Comparison of ENCODE assay signal across 6 cellular contexts in genomic region chr19:6739884-6740588, GRCh38. TPM values are rescaled to one million over a fixed set of nuclear protein-coding genes. Genes with fewer than 3 reads are reported as not detected.
DNase-seq lines count a peak whose midpoint lies in the region; ATAC-seq and TF ChIP-seq lines count a peak whose summit lies in the region.

No MANE protein-coding gene starts in this region.

- DNase-seq in Calu3 (peak; percentile 44), RWPE1 (ENCODE audit: low spot score) (no peak), foreskin keratinocyte (no peak), cerebellum (ENCODE audit: low spot score) (no peak), HPDE6-E6E7 (ENCODE audit: extremely low spot score) (no peak)
- peak; percentile 33 to 60 for DNase-seq in stimulated activated naive CD8-positive, alpha-beta T cell treated with anti-CD3 and anti-CD28 coated beads, Interleukin-15, amount 100 ng/mL, for 72 hours

- H3K27ac ChIP-seq in RWPE1 = peak overlapping the region; percentile 98
- H3K27ac ChIP-seq in foreskin keratinocyte = peak overlapping the region; percentile 69

- intact Hi-C loops in Calu3 (cut with micrococcal nuclease; ENCODE audit: unreplicated experiment) = loop anchor here (10.0 kb wide), 2 partner anchors 65 to 225 kb away; no protein-coding TSS in a partner anchor

- H3K27me3 Mint-ChIP-seq in Calu3 (ENCODE audit: unreplicated experiment) = no peaks in the 10 kb centered on the region
- no peaks in the 10 kb centered on the region for H3K27me3 Mint-ChIP-seq in stimulated activated naive CD8-positive, alpha-beta T cell treated with anti-CD3 and anti-CD28 coated beads, Interleukin-15, amount 100 ng/mL, for 72 hours

- H3K27me3 ChIP-seq in foreskin keratinocyte = no peaks in the 10 kb centered on the region

- H3K36me3 Mint-ChIP-seq in Calu3 (ENCODE audit: insufficient read depth, unreplicated experiment) = peaks cover 91% of the 10 kb centered on the region

- peaks cover 34% of the 10 kb centered on the region for H3K4me1 Mint-ChIP-seq in Calu3 (ENCODE audit: low read depth, unreplicated experiment)
- H3K4me1 Mint-ChIP-seq in stimulated activated naive CD8-positive, alpha-beta T cell treated with anti-CD3 and anti-CD28 coated beads, Interleukin-15, amount 100 ng/mL, for 72 hours = peaks cover 36% of the 10 kb centered on the region

- POLR2A ChIA-PET in RWPE1 (lab: Yijun Ruan, JAX; ENCODE audit: low non-redundant PET) = interaction anchor here (0.6 kb wide), 1 partner anchor 236 kb away, joined by 4 read pairs; no protein-coding TSS in a partner anchor

- peak overlapping the region; percentile 88 for H3K4me3 Mint-ChIP-seq in Calu3 (ENCODE audit: low read depth, unreplicated experiment)
- H3K4me3 Mint-ChIP-seq in stimulated activated naive CD8-positive, alpha-beta T cell treated with anti-CD3 and anti-CD28 coated beads, Interleukin-15, amount 100 ng/mL, for 72 hours = peak overlapping the region; percentile 86 to 92

- CTCF ChIA-PET in Calu3 (lab: Charles Lee) (interaction anchor here (0.5 kb wide), 1 partner anchor 35 kb away, joined by 4 read pairs; no protein-coding TSS in a partner anchor), RWPE1 (lab: Yijun Ruan, JAX) (no interaction called here)

- BruUV-seq in Calu3 (replicated peaks; lab: Mats Ljungman, UMichigan) = no TSS peak

- ATAC-seq in foreskin keratinocyte = no peak
- no peak for ATAC-seq in stimulated activated naive CD8-positive, alpha-beta T cell treated with anti-CD3 and anti-CD28 coated beads, Interleukin-15, amount 100 ng/mL, for 72 hours

- peak overlapping the region; percentile 72 for H3K27ac Mint-ChIP-seq in Calu3 (ENCODE audit: unreplicated experiment)
- peak overlapping the region in 1 of 2 donors; percentile 40 for H3K27ac Mint-ChIP-seq in stimulated activated naive CD8-positive, alpha-beta T cell treated with anti-CD3 and anti-CD28 coated beads, Interleukin-15, amount 100 ng/mL, for 72 hours

- TF ChIP-seq CTCF in Calu3 (IDR thresholded peaks at IDR 0.05; ENCODE audit: unreplicated experiment) (no peak), RWPE1 (conservative IDR thresholded peaks at IDR 0.05; ENCODE audit: low read depth) (no peak), foreskin keratinocyte (conservative IDR thresholded peaks at IDR 0.05) (no peak)

- H3K9me3 Mint-ChIP-seq in Calu3 (ENCODE audit: low read depth, unreplicated experiment) = no peaks in the 10 kb centered on the region
- H3K9me3 Mint-ChIP-seq in stimulated activated naive CD8-positive, alpha-beta T cell treated with anti-CD3 and anti-CD28 coated beads, Interleukin-15, amount 100 ng/mL, for 72 hours = no peaks in the 10 kb centered on the region

- peaks cover 18% of the 10 kb centered on the region for H3K4me1 ChIP-seq in foreskin keratinocyte

RNA-seq across cellular contexts. Expression of gene TRIP10, which starts 0.6 kb away (rescaled TPM):
- total RNA-seq in Calu3 (2022) (86.0 and 95.8 TPM in 2 replicates), foreskin keratinocyte (53.9 and 69.8 TPM in 2 replicates), cerebellum (3.6 TPM)
- 69.1 and 80.5 TPM in 2 replicates for polyA plus RNA-seq in foreskin keratinocyte

RNA-seq across cellular contexts. Expression of gene GPR108, which starts 2.7 kb away (rescaled TPM):
- total RNA-seq in Calu3 (2022) (67.7 and 69.0 TPM in 2 replicates), foreskin keratinocyte (52.3 and 61.7 TPM in 2 replicates), cerebellum (13.0 TPM)
- polyA plus RNA-seq in foreskin keratinocyte = 59.8 and 74.0 TPM in 2 replicates

RNA-seq across cellular contexts. Expression of gene C3, which starts 19.6 kb away (rescaled TPM):
- total RNA-seq in Calu3 (2022) (517 and 658 TPM in 2 replicates), foreskin keratinocyte (3.4 and 4.8 TPM in 2 replicates), cerebellum (20.8 TPM)
- 4.6 and 5.2 TPM in 2 replicates for polyA plus RNA-seq in foreskin keratinocyte

RNA-seq across cellular contexts. Expression of gene SH2D3A, which starts 27.2 kb away (rescaled TPM):
- total RNA-seq in Calu3 (2022) = 62.0 and 64.0 TPM in 2 replicates
- total RNA-seq in foreskin keratinocyte = 49.3 and 57.8 TPM in 2 replicates
- 54.1 and 56.0 TPM in 2 replicates for polyA plus RNA-seq in foreskin keratinocyte
- 4.9 TPM for total RNA-seq in cerebellum

RNA-seq across cellular contexts. Expression of gene VAV1, which starts 32.5 kb away (rescaled TPM):
- total RNA-seq in Calu3 (2022) (0.28 and 0.37 TPM in 2 replicates), foreskin keratinocyte (0.14 and 0.34 TPM in 2 replicates), cerebellum (1.8 TPM)
- polyA plus RNA-seq in foreskin keratinocyte = 0.09 and 0.15 TPM in 2 replicates

Comparison
In these comparisons a context has a peak if more than half of its experiments do, and no peak if none do; other contexts are left out.
1. DNase-seq: peak in Calu3 (single experiment) and stimulated activated naive CD8-positive, alpha-beta T cell treated with anti-CD3 and anti-CD28 coated beads, Interleukin-15, amount 100 ng/mL, for 72 hours (2 of 2); none in RWPE1 (single experiment), foreskin keratinocyte (0 of 2), cerebellum (single experiment) and HPDE6-E6E7 (single experiment).
2. RNA of gene TRIP10, which starts 0.6 kb away (total RNA-seq): 86.0 to 95.8 TPM in Calu3 and 53.9 to 69.8 TPM in foreskin keratinocyte; 3.6 TPM in cerebellum (single experiment); every median in the first group is over 10 times any median in the second.
3. RNA of gene C3, which starts 19.6 kb away (total RNA-seq): 517 to 658 TPM in Calu3; 20.8 TPM in cerebellum (single experiment) and 3.4 to 4.8 TPM in foreskin keratinocyte; every median in the first group is over 10 times any median in the second.